In genomic region chr17:32774286-32775084, GRCh38 we compare ENCODE assay signal across 20 cellular contexts.
"Had no signal": no experiment of that assay in that cellular context is flagged by ENCODE, and none has a peak within 500 bp of the region (broad histone marks: within the 10 kb centered on the region; RNA-seq: fewer than 3 reads in every experiment).

No MANE protein-coding gene starts in this region.

- H3K9me3 ChIP-seq: esophagus muscularis mucosa, gastroesophageal sphincter, heart left ventricle, right lobe of liver, testis, upper lobe of left lung had no signal

- H3K9me3 Mint-ChIP-seq: activated CD4-positive, alpha-beta memory T cell treated with anti-CD3 and anti-CD28 coated beads for 36 hours; activated naive CD4-positive, alpha-beta T cell treated with anti-CD3 and anti-CD28 coated beads, Interleukin-2, amount 50 U/mL, for 72 hours; activated T-helper 1 cell treated with anti-CD3 and anti-CD28 coated beads, Interleukin-12 subunit alpha, Interleukin-12 subunit beta, Interleukin-2, Interleukin-4 antibody, amounts not matched to agents 30 ng/mL and 10 ng/mL and 1 ng/mL, durations not matched to agents 14 hours and 24 hours and 36 hours; dendritic cell treated with granulocyte-macrophage colony-stimulating factor and Interleukin-4, amounts not matched to agents 40 ng/mL and 50 ng/mL, for 4 days; neural crest cell; stimulated activated memory B cell treated with anti-CD40 and anti-IgM and Interleukin-4, amounts not matched to agents 10 μg/mL and 1 μg/mL and 100 μg/mL, for 72 hours had no signal

- H3K4me3 Mint-ChIP-seq: activated CD4-positive, alpha-beta memory T cell treated with anti-CD3 and anti-CD28 coated beads for 36 hours; activated CD4-positive, alpha-beta T cell treated with anti-CD3 and anti-CD28 coated beads for 36 hours; activated T-helper 1 cell treated with anti-CD3 and anti-CD28 coated beads, Interleukin-12 subunit alpha, Interleukin-12 subunit beta, Interleukin-2, Interleukin-4 antibody, amounts not matched to agents 30 ng/mL and 10 ng/mL and 1 ng/mL, durations not matched to agents 14 hours and 24 hours and 36 hours; dendritic cell treated with granulocyte-macrophage colony-stimulating factor and Interleukin-4, amounts not matched to agents 40 ng/mL and 50 ng/mL, for 4 days; neural crest cell; stimulated activated memory B cell treated with anti-CD40 and anti-IgM and Interleukin-4, amounts not matched to agents 10 μg/mL and 1 μg/mL and 100 μg/mL, for 72 hours had no signal

- H3K27ac ChIP-seq: esophagus muscularis mucosa, gastroesophageal sphincter, heart left ventricle, right lobe of liver, testis, upper lobe of left lung had no signal

- ATAC-seq: activated CD4-positive, alpha-beta T cell treated with anti-CD3 and anti-CD28 coated beads for 36 hours; activated naive CD4-positive, alpha-beta T cell treated with anti-CD3 and anti-CD28 coated beads, Interleukin-2, amount 50 U/mL, for 72 hours; gastroesophageal sphincter; heart left ventricle; left cardiac atrium; right lobe of liver; stimulated activated memory B cell treated with anti-CD40 and anti-IgM and Interleukin-4, amounts not matched to agents 10 μg/mL and 1 μg/mL and 100 μg/mL, for 72 hours had no signal

- H3K36me3 ChIP-seq: esophagus muscularis mucosa, right lobe of liver had no signal

- H3K27ac Mint-ChIP-seq: activated CD4-positive, alpha-beta memory T cell treated with anti-CD3 and anti-CD28 coated beads for 36 hours; activated CD4-positive, alpha-beta T cell treated with anti-CD3 and anti-CD28 coated beads for 36 hours; activated naive CD4-positive, alpha-beta T cell treated with anti-CD3 and anti-CD28 coated beads, Interleukin-2, amount 50 U/mL, for 72 hours; activated T-helper 1 cell treated with anti-CD3 and anti-CD28 coated beads, Interleukin-12 subunit alpha, Interleukin-12 subunit beta, Interleukin-2, Interleukin-4 antibody, amounts not matched to agents 30 ng/mL and 10 ng/mL and 1 ng/mL, durations not matched to agents 14 hours and 24 hours and 36 hours; dendritic cell treated with granulocyte-macrophage colony-stimulating factor and Interleukin-4, amounts not matched to agents 40 ng/mL and 50 ng/mL, for 4 days; stimulated activated memory B cell treated with anti-CD40 and anti-IgM and Interleukin-4, amounts not matched to agents 10 μg/mL and 1 μg/mL and 100 μg/mL, for 72 hours had no signal

- H3K27me3 ChIP-seq: esophagus muscularis mucosa, gastroesophageal sphincter, heart left ventricle, right lobe of liver, testis, upper lobe of left lung had no signal

- H3K4me1 Mint-ChIP-seq: activated CD4-positive, alpha-beta T cell treated with anti-CD3 and anti-CD28 coated beads for 36 hours; neural crest cell had no signal

- H3K4me1 ChIP-seq: esophagus muscularis mucosa, gastroesophageal sphincter, heart left ventricle, right lobe of liver, testis, upper lobe of left lung had no signal

- H3K27me3 Mint-ChIP-seq: activated CD4-positive, alpha-beta memory T cell treated with anti-CD3 and anti-CD28 coated beads for 36 hours; activated CD4-positive, alpha-beta T cell treated with anti-CD3 and anti-CD28 coated beads for 36 hours; stimulated activated memory B cell treated with anti-CD40 and anti-IgM and Interleukin-4, amounts not matched to agents 10 μg/mL and 1 μg/mL and 100 μg/mL, for 72 hours had no signal

- DNase-seq: activated CD4-positive, alpha-beta memory T cell treated with anti-CD3 and anti-CD28 coated beads for 36 hours; activated CD4-positive, alpha-beta T cell treated with anti-CD3 and anti-CD28 coated beads for 36 hours; activated gamma-delta T cell treated with Interleukin-2 at 50 U/mL for 16 hours; activated T-cell treated with anti-CD3 and anti-CD28 coated beads for 4 hours; amniotic stem cell; effector CD8-positive, alpha-beta T cell; heart left ventricle; left cardiac atrium; right lobe of liver; stimulated activated CD4-positive, alpha-beta T cell treated with anti-CD3 and anti-CD28 coated beads, Interleukin-4, amount 100 ng/mL, for 4 hours; testis; upper lobe of left lung had no signal

- H3K4me3 ChIP-seq: esophagus muscularis mucosa, gastroesophageal sphincter, heart left ventricle, lung, right lobe of liver, testis, upper lobe of left lung had no signal

- H3K36me3 Mint-ChIP-seq: activated naive CD4-positive, alpha-beta T cell treated with anti-CD3 and anti-CD28 coated beads, Interleukin-2, amount 50 U/mL, for 72 hours had no signal
